ENCODE assay signal across 12 cellular contexts in genomic region chr6:22877946-22878705, GRCh38.
A peak's percentile ranks its signal among the peaks of the same experiment; 100 is the strongest.
DNase-seq lines count a peak whose midpoint lies in the region; ATAC-seq, FAIRE-seq and TF ChIP-seq lines count a peak whose summit lies in the region.
"Had no signal": no experiment of that assay in that cellular context is flagged by ENCODE, and none has a peak within 500 bp of the region (broad histone marks: within the 10 kb centered on the region; RNA-seq: fewer than 3 reads in every experiment).

No MANE protein-coding gene starts in this region.

- no peak for TF ChIP-seq CTCF in brain microvascular endothelial cell (IDR thresholded peaks at IDR 0.05; ENCODE audit: low read depth, low read length, missing control alignments)
- TF ChIP-seq CTCF in smooth muscle cell (IDR thresholded peaks at IDR 0.05; ENCODE audit: borderline replicate concordance, insufficient read depth, poor library complexity, severe bottlenecking), result no peak

- H3K4me2 ChIP-seq in smooth muscle cell, result peak overlapping the region; percentile 70

- no peak overlapping the region for H3K4me3 Mint-ChIP-seq in T-helper 17 cell
- H3K4me3 Mint-ChIP-seq: activated T-cell treated with anti-CD3 and anti-CD28 coated beads, Interleukin-2, amount 50 U/mL, for 24 hours; central memory CD8-positive, alpha-beta T cell; naive B cell had no signal

- DNase-seq in H54 (ENCODE audit: insufficient read length, low spot score), result no peak
- peak; percentile 88 for DNase-seq in brain microvascular endothelial cell
- no peak for DNase-seq in smooth muscle cell (lab: John Stamatoyannopoulos, UW; ENCODE audit: unreplicated experiment)
- no peak for DNase-seq in T-helper 17 cell
- DNase-seq in Right ventricle myocardium superior, result no peak
- DNase-seq in DMS153 (lab: John Stamatoyannopoulos, UW), result no peak
- no peak for DNase-seq in NCI-H2081 treated with DMSO at 0.1 percent for 48 hours (lab: John Stamatoyannopoulos, UW)
- DNase-seq: activated T-cell treated with anti-CD3 and anti-CD28 coated beads, Interleukin-2, amount 50 U/mL, for 24 hours; naive B cell; NCI-H510A treated with DMSO at 0.1 percent for 48 hours had no signal

- in situ Hi-C loops in brain microvascular endothelial cell (cut with HindIII; ENCODE audit: low pct_ligation_motif_present, low sequenced_read_pairs), result no loop called here

- FAIRE-seq in H54 (lab: Jason Lieb, UNC), result peak; percentile 15

- WGBS in smooth muscle cell (ENCODE audit: low lambda C conversion rate), result 16% methylated on average over 5 of the region's 5 CpGs

- no peaks in the 10 kb centered on the region for H4K20me1 ChIP-seq in smooth muscle cell (ENCODE audit: low read depth)

- H3K9me3 ChIP-seq in iPS-20b (ENCODE audit: insufficient read depth, low read depth, low read length), result 0 out of 2 replicates have a peak, but pooled peaks cover 3% of the 10 kb centered on the region
- no peaks in the 10 kb centered on the region for H3K9me3 ChIP-seq in smooth muscle cell (replicated peaks; ENCODE audit: low read depth)
- no peaks in the 10 kb centered on the region for H3K9me3 ChIP-seq in T-helper 17 cell (ENCODE audit: control insufficient read depth, low read length, poor library complexity, severe bottlenecking)

- TF ChIP-seq POLR2A in H54 (IDR thresholded peaks at IDR 0.05; ENCODE audit: low read depth, low read length), result no peak

- peak overlapping the region; percentile 38; the same call in 1 of the 2 replicates for H3K9ac ChIP-seq in iPS-20b (ENCODE audit: low read depth, low read length)
- H3K9ac ChIP-seq in smooth muscle cell (ENCODE audit: low read depth), result peak overlapping the region; percentile 25

- H3K36me3 Mint-ChIP-seq in T-helper 17 cell (ENCODE audit: low read depth), result no peaks in the 10 kb centered on the region
- H3K36me3 Mint-ChIP-seq: naive B cell had no signal

- no peaks in the 10 kb centered on the region for H3K27me3 ChIP-seq in brain microvascular endothelial cell (replicated peaks)
- no peaks in the 10 kb centered on the region for H3K27me3 ChIP-seq in iPS-20b (ENCODE audit: insufficient read depth, low read length)
- no peaks in the 10 kb centered on the region for H3K27me3 ChIP-seq in smooth muscle cell (ENCODE audit: low read depth)

- peaks cover 39% of the 10 kb centered on the region for H3K4me1 ChIP-seq in iPS-20b (ENCODE audit: insufficient read depth, low read length)
- peaks cover 34% of the 10 kb centered on the region for H3K4me1 ChIP-seq in smooth muscle cell (ENCODE audit: low read depth)

- no peak overlapping the region for H3K4me3 ChIP-seq in brain microvascular endothelial cell (ENCODE audit: low read depth, low read length)
- H3K4me3 ChIP-seq in iPS-20b (ENCODE audit: low read length), result peak overlapping the region; percentile 25; the same call in 1 of the 2 replicates
- no peak overlapping the region for H3K4me3 ChIP-seq in smooth muscle cell

- intact Hi-C loops in Right ventricle myocardium superior (cut with DNase I), result no loop called here

- H3K27me3 Mint-ChIP-seq in T-helper 17 cell, result no peaks in the 10 kb centered on the region
- H3K27me3 Mint-ChIP-seq: activated T-cell treated with anti-CD3 and anti-CD28 coated beads, Interleukin-2, amount 50 U/mL, for 24 hours; central memory CD8-positive, alpha-beta T cell; naive B cell had no signal

- no peaks in the 10 kb centered on the region for H3K79me2 ChIP-seq in smooth muscle cell (ENCODE audit: low read depth)

- H2AFZ ChIP-seq in smooth muscle cell (ENCODE audit: low read depth), result no peak overlapping the region

- H3K4me1 Mint-ChIP-seq in T-helper 17 cell, result no peaks in the 10 kb centered on the region
- H3K4me1 Mint-ChIP-seq: central memory CD8-positive, alpha-beta T cell; naive B cell had no signal

- ATAC-seq in T-helper 17 cell (no peak), Right ventricle myocardium superior (ENCODE audit: poor library complexity) (no peak)

- H3K36me3 ChIP-seq in brain microvascular endothelial cell (replicated peaks) (no peaks in the 10 kb centered on the region), iPS-20b (ENCODE audit: insufficient read depth, low read depth, low read length) (no peaks in the 10 kb centered on the region), smooth muscle cell (ENCODE audit: low read depth) (no peaks in the 10 kb centered on the region)

- H3K27ac Mint-ChIP-seq in T-helper 17 cell, result no peak overlapping the region
- H3K27ac Mint-ChIP-seq: activated T-cell treated with anti-CD3 and anti-CD28 coated beads, Interleukin-2, amount 50 U/mL, for 24 hours; naive B cell had no signal

- H3K27ac ChIP-seq in brain microvascular endothelial cell (peak overlapping the region; percentile 85), iPS-20b (ENCODE audit: low read length) (no peak overlapping the region), smooth muscle cell (ENCODE audit: low read depth) (peak overlapping the region; percentile 96)

- peaks cover 9% of the 10 kb centered on the region for H3F3A ChIP-seq in smooth muscle cell (ENCODE audit: low read depth)
